Comparison of ENCODE assay signal across 23 cellular contexts in genomic region chr1:230237805-230238204, GRCh38.
"Had no signal": no experiment of that assay in that cellular context is flagged by ENCODE, and none has a peak within 500 bp of the region (broad histone marks: within the 10 kb centered on the region; RNA-seq: fewer than 3 reads in every experiment).

No MANE protein-coding gene starts in this region.

- H3K36me3 ChIP-seq: adrenal gland had no signal

- H3K4me3 ChIP-seq: adrenal gland, body of pancreas, esophagus squamous epithelium, gastroesophageal sphincter had no signal

- H3K4me1 ChIP-seq: body of pancreas, esophagus squamous epithelium had no signal

- H3K27me3 ChIP-seq: adrenal gland, body of pancreas, esophagus squamous epithelium, gastroesophageal sphincter had no signal

- H3K9me3 Mint-ChIP-seq: activated naive CD4-positive, alpha-beta T cell treated with anti-CD3 and anti-CD28 coated beads, Interleukin-2, amount 50 U/mL, for 72 hours; activated T-cell treated with anti-CD3 and anti-CD28 coated beads, Interleukin-2, amount 50 U/mL, for 24 hours; activated T-cell treated with anti-CD3 and anti-CD28 coated beads, Interleukin-2, amount 50 U/mL, for 72 hours; effector memory CD8-positive, alpha-beta T cell had no signal

- H3K4me3 Mint-ChIP-seq: activated CD4-positive, alpha-beta memory T cell treated with anti-CD3 and anti-CD28 coated beads, Interleukin-2, amount 10 ng/mL, durations not matched to agents 7 days and 5 days; activated CD4-positive, alpha-beta T cell treated with anti-CD3 and anti-CD28 coated beads, Interleukin-2, amount 10 ng/mL, durations not matched to agents 7 days and 5 days; activated naive CD4-positive, alpha-beta T cell treated with anti-CD3 and anti-CD28 coated beads, Interleukin-2, amount 10 ng/mL, durations not matched to agents 7 days and 5 days; activated T-cell treated with anti-CD3 and anti-CD28 coated beads, Interleukin-2, amount 50 U/mL, for 24 hours; activated T-cell treated with anti-CD3 and anti-CD28 coated beads, Interleukin-2, amount 50 U/mL, for 72 hours; effector memory CD8-positive, alpha-beta T cell had no signal

- H3K27ac Mint-ChIP-seq: activated CD4-positive, alpha-beta memory T cell treated with anti-CD3 and anti-CD28 coated beads, Interleukin-2, amount 10 ng/mL, durations not matched to agents 7 days and 5 days; activated CD4-positive, alpha-beta T cell treated with anti-CD3 and anti-CD28 coated beads, Interleukin-2, amount 10 ng/mL, durations not matched to agents 7 days and 5 days; activated naive CD4-positive, alpha-beta T cell treated with anti-CD3 and anti-CD28 coated beads, Interleukin-2, amount 10 ng/mL, durations not matched to agents 7 days and 5 days; activated naive CD4-positive, alpha-beta T cell treated with anti-CD3 and anti-CD28 coated beads, Interleukin-2, amount 50 U/mL, for 72 hours; activated T-cell treated with anti-CD3 and anti-CD28 coated beads, Interleukin-2, amount 50 U/mL, for 72 hours; effector memory CD8-positive, alpha-beta T cell had no signal

- ATAC-seq: activated naive CD4-positive, alpha-beta T cell treated with anti-CD3 and anti-CD28 coated beads, Interleukin-2, amount 50 U/mL, for 72 hours; activated T-cell treated with anti-CD3 and anti-CD28 coated beads, Interleukin-2, amount 50 U/mL, for 72 hours; body of pancreas; effector memory CD8-positive, alpha-beta T cell; gastroesophageal sphincter had no signal

- H3K27ac ChIP-seq: body of pancreas, esophagus squamous epithelium, gastroesophageal sphincter had no signal

- DNase-seq: activated CD4-positive, alpha-beta memory T cell treated with anti-CD3 and anti-CD28 coated beads, Interleukin-2, amount 10 ng/mL, durations not matched to agents 7 days and 5 days; activated CD4-positive, alpha-beta T cell treated with anti-CD3 and anti-CD28 coated beads for 1 hour; activated CD4-positive, alpha-beta T cell treated with anti-CD3 and anti-CD28 coated beads for 4 hours; activated CD4-positive, alpha-beta T cell treated with anti-CD3 and anti-CD28 coated beads, Interleukin-2, amount 10 ng/mL, durations not matched to agents 7 days and 5 days; activated CD4-positive, alpha-beta T cell treated with anti-CD3 and anti-CD28 coated beads, Interleukin-2, amount 50 U/mL, for 4 hours; activated CD8-positive, alpha-beta memory T cell treated with anti-CD3 and anti-CD28 coated beads, Interleukin-2, amount 50 U/mL, for 48 hours; activated gamma-delta T cell; activated naive CD4-positive, alpha-beta T cell; activated naive CD4-positive, alpha-beta T cell treated with anti-CD3 and anti-CD28 coated beads, Interleukin-2, amount 10 ng/mL, durations not matched to agents 7 days and 5 days; activated T-cell treated with anti-CD3 and anti-CD28 coated beads for 4 hours; activated T-cell treated with anti-CD3 and anti-CD28 coated beads, Interleukin-2, amount 50 U/mL, for 24 hours; activated T-cell treated with anti-CD3 and anti-CD28 coated beads, Interleukin-2, amount 50 U/mL, for 72 hours; adrenal gland; body of pancreas; cortex of kidney; dermis blood vessel endothelial cell; effector CD4-positive, alpha-beta T cell; effector memory CD8-positive, alpha-beta T cell; esophagus squamous epithelium; foreskin melanocyte; T-helper 2 cell had no signal

- H3K9me3 ChIP-seq: body of pancreas, esophagus squamous epithelium, gastroesophageal sphincter had no signal

- H3K27me3 Mint-ChIP-seq: activated CD4-positive, alpha-beta memory T cell treated with anti-CD3 and anti-CD28 coated beads, Interleukin-2, amount 10 ng/mL, durations not matched to agents 7 days and 5 days; activated CD4-positive, alpha-beta T cell treated with anti-CD3 and anti-CD28 coated beads, Interleukin-2, amount 10 ng/mL, durations not matched to agents 7 days and 5 days; activated naive CD4-positive, alpha-beta T cell treated with anti-CD3 and anti-CD28 coated beads, Interleukin-2, amount 10 ng/mL, durations not matched to agents 7 days and 5 days; activated T-cell treated with anti-CD3 and anti-CD28 coated beads, Interleukin-2, amount 50 U/mL, for 24 hours; effector memory CD8-positive, alpha-beta T cell had no signal
